ENCODE assay signal across 14 cellular contexts in genomic region chr6:10964684-10965083, GRCh38.
DNase-seq lines count a peak whose midpoint lies in the region; ATAC-seq and TF ChIP-seq lines count a peak whose summit lies in the region.
"Had no signal": no experiment of that assay in that cellular context is flagged by ENCODE, and none has a peak within 500 bp of the region (broad histone marks: within the 10 kb centered on the region; RNA-seq: fewer than 3 reads in every experiment).

No MANE protein-coding gene starts in this region.

- no peaks in the 10 kb centered on the region for H3K4me1 ChIP-seq in mammary epithelial cell (ENCODE audit: insufficient read depth, low read length)
- peaks cover 18% of the 10 kb centered on the region for H3K4me1 ChIP-seq in osteoblast (ENCODE audit: insufficient read depth, low read length)

- H3K79me2 ChIP-seq in mammary epithelial cell (ENCODE audit: insufficient read depth, low read length) (no peaks in the 10 kb centered on the region), osteoblast (ENCODE audit: insufficient read depth, low read length) (no peaks in the 10 kb centered on the region)

- H3K27ac ChIP-seq in mammary epithelial cell (ENCODE audit: insufficient read depth, low read depth, low read length) (no peak overlapping the region), osteoblast (ENCODE audit: low read depth, low read length) (no peak overlapping the region)

- H3K36me3 ChIP-seq in mammary epithelial cell (ENCODE audit: insufficient read depth, low read length) (no peaks in the 10 kb centered on the region), osteoblast (ENCODE audit: insufficient read depth, low read length) (no peaks in the 10 kb centered on the region)

- H3K4me3 ChIP-seq in mammary epithelial cell (replicated peaks in 1 of 3; ENCODE audit: insufficient read depth in 1 of 3, low read depth in 2 of 3, low read length in 3 of 3) (no peak overlapping the region), osteoblast (ENCODE audit: insufficient read depth, low read length) (no peak overlapping the region)
- H3K4me3 ChIP-seq: K562 had no signal

- no peaks in the 10 kb centered on the region for H3K27me3 ChIP-seq in mammary epithelial cell (ENCODE audit: insufficient read depth, low read length)
- H3K27me3 ChIP-seq in osteoblast (ENCODE audit: insufficient read depth, low read length) = peaks cover 3% of the 10 kb centered on the region

- no peaks in the 10 kb centered on the region for H4K20me1 ChIP-seq in mammary epithelial cell (ENCODE audit: insufficient read depth, low read length)
- no peaks in the 10 kb centered on the region for H4K20me1 ChIP-seq in osteoblast (ENCODE audit: insufficient read depth, low read length)

- H3K9ac ChIP-seq in mammary epithelial cell (ENCODE audit: insufficient read depth, low read length) = no peak overlapping the region

- H3K9me3 ChIP-seq in mammary epithelial cell (replicated peaks; ENCODE audit: insufficient read depth, low read length) = peaks cover 2% of the 10 kb centered on the region
- peaks cover 3% of the 10 kb centered on the region for H3K9me3 ChIP-seq in osteoblast (ENCODE audit: low read depth, low read length)

- in situ Hi-C loops in mammary epithelial cell (cut with MboI; ENCODE audit: low sequenced_read_pairs in 2 of 2) = loop anchor here in 1 of 2 donors (25.0 kb wide), 1 partner anchor 598 kb away; no protein-coding TSS in a partner anchor

- CTCF ChIA-PET in mammary epithelial cell (lab: Charles Lee; ENCODE audit: low non-redundant PET) = no interaction called here

- BruUV-seq in mammary epithelial cell (replicated peaks; lab: Mats Ljungman, UMichigan) = no TSS peak

- no peak overlapping the region for H2AFZ ChIP-seq in mammary epithelial cell (ENCODE audit: low read depth, low read length)
- H2AFZ ChIP-seq in osteoblast (ENCODE audit: low read length) = no peak overlapping the region

- dilution Hi-C loops in mammary epithelial cell (cut with HindIII; ENCODE audit: low sequenced_read_pairs) = no loop called here

- WGBS in mammary epithelial cell (ENCODE audit: low coverage, missing lambda C conversion rate) = 33% methylated on average over 1 of the region's 1 CpG

- H3K4me2 ChIP-seq in mammary epithelial cell (ENCODE audit: insufficient read depth, low read depth, low read length) (no peak overlapping the region), osteoblast (ENCODE audit: insufficient read depth, low read length) (no peak overlapping the region)

- intact Hi-C loops in mammary epithelial cell (cut with micrococcal nuclease) = no loop called here

- ATAC-seq in GM21723 (IDR thresholded peaks at IDR 0.05; ENCODE audit: unreplicated experiment) = peak; percentile 88
- peak; percentile 68 for ATAC-seq in HG03139 (IDR thresholded peaks at IDR 0.05; ENCODE audit: unreplicated experiment)
- ATAC-seq: K562, SK-N-SH treated with all-trans-retinoic acid at 6 μM for 48 hours had no signal

- peak; percentile 26 for DNase-seq in GM10266 (ENCODE audit: extremely low spot score)
- peak; percentile 32 for DNase-seq in GM19238 (ENCODE audit: insufficient read length, low spot score)
- DNase-seq in mammary epithelial cell = no peak
- DNase-seq in osteoblast (ENCODE audit: insufficient read length, low spot score, missing footprints) = no peak
- no peak for DNase-seq in AML-193 (lab: John Stamatoyannopoulos, UW)
- no peak for DNase-seq in nucleus accumbens (lab: John Stamatoyannopoulos, UW)
- DNase-seq: activated CD4-positive, CD25-positive, alpha-beta regulatory T cell; Calu3; HFFc6; NCI-H1694 had no signal

- TF ChIP-seq CTCF in GM10266 (IDR thresholded peaks at IDR 0.05; ENCODE audit: control insufficient read depth, insufficient read depth, low read depth, missing control alignments) (no peak), mammary epithelial cell (conservative IDR thresholded peaks at IDR 0.05 in 1 of 2, IDR thresholded peaks at IDR 0.05 in 1 of 2; ENCODE audit: extremely low read depth in 1 of 2, insufficient read depth in 1 of 2, low read depth in 1 of 2, low read length in 2 of 2) (no peak), osteoblast (IDR thresholded peaks at IDR 0.05; ENCODE audit: extremely low read depth, low read depth, low read length) (no peak)

Comparison
In these comparisons a context has a peak if more than half of its experiments do, and no peak if none do; other contexts are left out.
1. DNase-seq: peak in GM10266 (single experiment) and GM19238 (single experiment); none in mammary epithelial cell (single experiment), osteoblast (single experiment), AML-193 (0 of 2) and nucleus accumbens (0 of 56).